ENCODE assay signal across 33 cellular contexts in the genomic region with DNA sequence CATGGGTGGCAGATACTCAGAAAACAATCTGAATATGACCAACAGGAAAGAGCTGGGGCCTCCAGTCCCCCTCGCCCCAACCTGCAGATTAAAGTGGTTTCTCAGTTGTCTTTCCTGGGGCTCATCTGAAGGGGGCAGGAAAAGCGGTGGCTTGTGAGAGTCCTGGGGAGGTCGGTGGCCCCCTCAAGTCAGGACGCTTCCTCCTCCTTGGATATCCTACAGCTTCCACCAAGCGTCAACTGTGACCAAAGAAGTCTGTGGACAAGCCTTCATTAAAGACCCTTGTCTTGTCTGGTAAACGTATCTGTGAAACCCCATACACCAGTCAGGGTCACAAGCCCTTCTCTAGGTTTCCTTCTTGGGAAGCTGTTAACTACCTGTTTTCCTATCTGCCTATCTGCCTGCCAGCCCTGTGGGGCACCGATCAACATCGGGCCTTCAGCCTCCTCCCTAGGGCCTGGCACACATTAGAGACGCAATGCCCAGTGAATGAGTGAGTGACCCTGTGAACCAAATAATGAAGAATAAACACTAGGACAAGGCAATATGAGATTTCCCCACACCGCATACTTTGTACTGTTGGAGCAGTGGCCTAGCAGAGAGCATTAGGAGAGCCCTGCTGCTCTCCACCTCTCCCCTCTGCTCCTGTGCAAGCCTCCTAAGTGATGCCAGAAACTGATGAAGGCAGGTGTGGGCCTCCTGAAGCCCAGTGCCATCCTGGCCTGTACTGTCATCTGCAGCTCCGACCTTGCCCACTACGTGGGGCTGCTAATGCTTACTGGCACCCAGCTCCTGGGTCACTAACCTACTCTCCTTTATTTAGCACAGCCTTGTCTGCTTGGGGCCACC.
"Had no signal": no experiment of that assay in that cellular context is flagged by ENCODE, and none has a peak within 500 bp of the region (broad histone marks: within the 10 kb centered on the region; RNA-seq: fewer than 3 reads in every experiment).

No MANE protein-coding gene starts in this region.

- H3K4me1 Mint-ChIP-seq: activated CD4-positive, alpha-beta T cell treated with anti-CD3 and anti-CD28 coated beads for 36 hours; activated CD4-positive, alpha-beta T cell treated with anti-CD3 and anti-CD28 coated beads, Interleukin-2, amount 10 ng/mL, durations not matched to agents 24 days and 14 days; activated CD8-positive, alpha-beta memory T cell treated with anti-CD3 and anti-CD28 coated beads, Interleukin-2, amount 10 ng/mL, durations not matched to agents 7 days and 5 days; activated naive CD4-positive, alpha-beta T cell treated with anti-CD3 and anti-CD28 coated beads, Interleukin-2, amount 50 U/mL, for 24 hours; activated naive CD8-positive, alpha-beta T cell treated with anti-CD3 and anti-CD28 coated beads for 36 hours; activated naive CD8-positive, alpha-beta T cell treated with anti-CD3 and anti-CD28 coated beads, Interleukin-2, amount 50 U/mL, for 24 hours; brain had no signal

- H3K4me3 ChIP-seq: adrenal gland, ascending aorta, breast epithelium, cardiac muscle cell, colonic mucosa, esophagus squamous epithelium had no signal

- H3K9me3 Mint-ChIP-seq: activated CD4-positive, alpha-beta memory T cell treated with anti-CD3 and anti-CD28 coated beads for 36 hours; activated CD4-positive, alpha-beta T cell treated with anti-CD3 and anti-CD28 coated beads, Interleukin-2, amount 10 ng/mL, durations not matched to agents 24 days and 14 days; activated naive CD4-positive, alpha-beta T cell treated with anti-CD3 and anti-CD28 coated beads, Interleukin-2, amount 50 U/mL, for 24 hours; activated naive CD8-positive, alpha-beta T cell treated with anti-CD3 and anti-CD28 coated beads for 36 hours had no signal

- H3K27ac Mint-ChIP-seq: activated CD4-positive, alpha-beta memory T cell treated with anti-CD3 and anti-CD28 coated beads for 36 hours; activated CD4-positive, alpha-beta T cell treated with anti-CD3 and anti-CD28 coated beads for 36 hours; activated CD4-positive, alpha-beta T cell treated with anti-CD3 and anti-CD28 coated beads, Interleukin-2, amount 10 ng/mL, durations not matched to agents 24 days and 14 days; activated CD8-positive, alpha-beta memory T cell treated with anti-CD3 and anti-CD28 coated beads, Interleukin-2, amount 10 ng/mL, durations not matched to agents 7 days and 5 days; activated CD8-positive, alpha-beta T cell treated with anti-CD3 and anti-CD28 coated beads, Interleukin-2, amount 10 ng/mL, durations not matched to agents 7 days and 5 days; activated naive CD4-positive, alpha-beta T cell treated with anti-CD3 and anti-CD28 coated beads for 36 hours; activated naive CD4-positive, alpha-beta T cell treated with anti-CD3 and anti-CD28 coated beads, Interleukin-2, amount 50 U/mL, for 24 hours; activated naive CD8-positive, alpha-beta T cell treated with anti-CD3 and anti-CD28 coated beads for 36 hours; activated naive CD8-positive, alpha-beta T cell treated with anti-CD3 and anti-CD28 coated beads, Interleukin-2, amount 50 U/mL, for 24 hours; activated T-helper 1 cell treated with anti-CD3 and anti-CD28 coated beads, Interleukin-12 subunit alpha, Interleukin-12 subunit beta, Interleukin-2, Interleukin-4 antibody, amounts not matched to agents 30 ng/mL and 10 ng/mL and 1 ng/mL, durations not matched to agents 14 hours and 24 hours and 36 hours; activated T-helper 2 cell treated with anti-CD3 and anti-CD28 coated beads, Interferon-gamma antibody, Interleukin-2, Interleukin-4, amounts not matched to agents 10 μg/mL and 5 μg/mL and 100 μg/mL, durations not matched to agents 14 hours and 24 hours and 36 hours; brain had no signal

- H3K27ac ChIP-seq: adrenal gland, ascending aorta, breast epithelium, cardiac muscle cell, colonic mucosa, epithelial cell of prostate, esophagus squamous epithelium had no signal

- H3K9me3 ChIP-seq: adrenal gland, ascending aorta, breast epithelium, colonic mucosa had no signal

- H3K36me3 ChIP-seq: adrenal gland, ascending aorta, breast epithelium, cardiac muscle cell, colonic mucosa, esophagus squamous epithelium had no signal

- DNase-seq: activated CD4-positive, alpha-beta memory T cell treated with anti-CD3 and anti-CD28 coated beads for 36 hours; activated CD4-positive, alpha-beta T cell treated with anti-CD3 and anti-CD28 coated beads for 36 hours; activated CD4-positive, alpha-beta T cell treated with anti-CD3 and anti-CD28 coated beads, Interleukin-2, amount 10 ng/mL, durations not matched to agents 24 days and 14 days; activated CD4-positive, CD25-positive, alpha-beta regulatory T cell; activated CD4-positive, CD25-positive, alpha-beta regulatory T cell treated with anti-CD3 and anti-CD28 coated beads, Interleukin-2, amount 50 U/mL, for 72 hours; activated CD8-positive, alpha-beta memory T cell treated with anti-CD3 and anti-CD28 coated beads, Interleukin-2, amount 10 ng/mL, durations not matched to agents 7 days and 5 days; activated CD8-positive, alpha-beta memory T cell treated with anti-CD3 and anti-CD28 coated beads, Interleukin-2, amount 50 U/mL, for 4 hours; activated CD8-positive, alpha-beta T cell treated with anti-CD3 and anti-CD28 coated beads, Interleukin-2, amount 10 ng/mL, durations not matched to agents 7 days and 5 days; activated effector memory CD4-positive, alpha-beta T cell treated with anti-CD3 and anti-CD28 coated beads, Interleukin-2, amount 50 U/mL, for 16 hours; activated naive CD4-positive, alpha-beta T cell treated with anti-CD3 and anti-CD28 coated beads for 36 hours; activated naive CD8-positive, alpha-beta T cell treated with anti-CD3 and anti-CD28 coated beads for 36 hours; activated naive CD8-positive, alpha-beta T cell treated with anti-CD3 and anti-CD28 coated beads, Interleukin-2, amount 50 U/mL, for 24 hours; activated T-cell treated with anti-CD3 and anti-CD28 coated beads, Interleukin-2, amount 50 U/mL, for 1 hour; activated T-cell treated with anti-CD3 and anti-CD28 coated beads, Interleukin-2, amount 50 U/mL, for 48 hours; adrenal gland; amygdala; central memory CD4-positive, alpha-beta T cell; cerebellar nuclear complex; colonic mucosa; effector CD8-positive, alpha-beta T cell; esophagus squamous epithelium; T-helper 2 cell had no signal

- ATAC-seq: activated CD4-positive, alpha-beta T cell treated with anti-CD3 and anti-CD28 coated beads for 36 hours; activated CD8-positive, alpha-beta memory T cell treated with anti-CD3 and anti-CD28 coated beads, Interleukin-2, amount 10 ng/mL, durations not matched to agents 7 days and 5 days; activated CD8-positive, alpha-beta T cell treated with anti-CD3 and anti-CD28 coated beads, Interleukin-2, amount 10 ng/mL, durations not matched to agents 7 days and 5 days; activated naive CD8-positive, alpha-beta T cell treated with anti-CD3 and anti-CD28 coated beads, Interleukin-2, amount 50 U/mL, for 24 hours had no signal

- FAIRE-seq: endometrium, endothelial cell of umbilical vein, frontal cortex had no signal

- H3K27me3 ChIP-seq: adrenal gland, ascending aorta, breast epithelium, cardiac muscle cell, colonic mucosa, esophagus squamous epithelium had no signal

- H3K4me3 Mint-ChIP-seq: activated CD4-positive, alpha-beta memory T cell treated with anti-CD3 and anti-CD28 coated beads for 36 hours; activated CD4-positive, alpha-beta T cell treated with anti-CD3 and anti-CD28 coated beads for 36 hours; activated CD4-positive, alpha-beta T cell treated with anti-CD3 and anti-CD28 coated beads, Interleukin-2, amount 10 ng/mL, durations not matched to agents 24 days and 14 days; activated CD8-positive, alpha-beta memory T cell treated with anti-CD3 and anti-CD28 coated beads, Interleukin-2, amount 10 ng/mL, durations not matched to agents 7 days and 5 days; activated CD8-positive, alpha-beta T cell treated with anti-CD3 and anti-CD28 coated beads, Interleukin-2, amount 10 ng/mL, durations not matched to agents 7 days and 5 days; activated naive CD4-positive, alpha-beta T cell treated with anti-CD3 and anti-CD28 coated beads for 36 hours; activated naive CD4-positive, alpha-beta T cell treated with anti-CD3 and anti-CD28 coated beads, Interleukin-2, amount 50 U/mL, for 24 hours; activated naive CD8-positive, alpha-beta T cell treated with anti-CD3 and anti-CD28 coated beads for 36 hours; activated naive CD8-positive, alpha-beta T cell treated with anti-CD3 and anti-CD28 coated beads, Interleukin-2, amount 50 U/mL, for 24 hours; activated T-helper 1 cell treated with anti-CD3 and anti-CD28 coated beads, Interleukin-12 subunit alpha, Interleukin-12 subunit beta, Interleukin-2, Interleukin-4 antibody, amounts not matched to agents 30 ng/mL and 10 ng/mL and 1 ng/mL, durations not matched to agents 14 hours and 24 hours and 36 hours; brain had no signal

- H3K27me3 Mint-ChIP-seq: activated CD4-positive, alpha-beta memory T cell treated with anti-CD3 and anti-CD28 coated beads for 36 hours; activated CD4-positive, alpha-beta T cell treated with anti-CD3 and anti-CD28 coated beads for 36 hours; activated CD4-positive, alpha-beta T cell treated with anti-CD3 and anti-CD28 coated beads, Interleukin-2, amount 10 ng/mL, durations not matched to agents 24 days and 14 days; activated CD8-positive, alpha-beta memory T cell treated with anti-CD3 and anti-CD28 coated beads, Interleukin-2, amount 10 ng/mL, durations not matched to agents 7 days and 5 days; activated naive CD4-positive, alpha-beta T cell treated with anti-CD3 and anti-CD28 coated beads, Interleukin-2, amount 50 U/mL, for 24 hours; activated naive CD8-positive, alpha-beta T cell treated with anti-CD3 and anti-CD28 coated beads for 36 hours; activated naive CD8-positive, alpha-beta T cell treated with anti-CD3 and anti-CD28 coated beads, Interleukin-2, amount 50 U/mL, for 24 hours; brain had no signal

- H3K36me3 Mint-ChIP-seq: activated CD4-positive, alpha-beta memory T cell treated with anti-CD3 and anti-CD28 coated beads for 36 hours; activated CD8-positive, alpha-beta memory T cell treated with anti-CD3 and anti-CD28 coated beads, Interleukin-2, amount 10 ng/mL, durations not matched to agents 7 days and 5 days; activated naive CD4-positive, alpha-beta T cell treated with anti-CD3 and anti-CD28 coated beads, Interleukin-2, amount 50 U/mL, for 24 hours; activated naive CD8-positive, alpha-beta T cell treated with anti-CD3 and anti-CD28 coated beads for 36 hours; brain had no signal

- H3K4me1 ChIP-seq: adrenal gland, ascending aorta, breast epithelium, colonic mucosa, esophagus squamous epithelium had no signal
